In the genomic region with DNA sequence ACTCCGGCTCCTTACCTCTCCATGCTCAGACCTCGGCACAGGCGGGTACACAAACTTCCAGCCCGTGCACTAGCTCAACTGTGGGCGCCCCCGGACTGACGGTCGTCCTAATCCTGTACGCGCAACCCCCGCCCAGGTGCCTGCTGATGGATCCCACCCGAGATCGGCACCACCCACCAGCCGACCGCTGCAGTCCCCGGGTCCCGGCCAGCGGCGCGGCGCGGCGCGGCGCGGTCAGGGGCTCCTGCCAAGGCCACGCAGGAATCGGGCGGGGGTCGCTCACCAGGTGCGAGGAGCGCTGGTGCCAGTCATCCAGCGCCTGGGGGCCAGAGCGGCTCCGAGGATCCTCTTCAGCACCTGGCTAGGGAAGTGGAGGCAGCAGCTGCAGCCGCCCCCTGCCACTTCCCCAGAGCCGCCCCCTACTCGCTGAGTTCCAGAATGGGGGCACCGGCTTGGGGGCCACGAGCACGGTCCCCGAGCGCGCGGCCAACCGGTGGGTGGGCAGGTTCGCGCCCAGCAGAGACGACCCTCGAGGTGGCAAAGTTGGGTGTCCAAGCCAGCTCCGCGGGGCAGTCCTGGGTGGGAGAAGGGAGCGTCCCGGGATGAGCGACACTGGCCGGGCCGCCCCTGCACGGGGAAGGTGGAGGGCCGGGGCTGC, we compare ENCODE assay signal across 8 cellular contexts. TPM values are rescaled to one million over a fixed set of nuclear protein-coding genes. Genes with fewer than 3 reads are reported as not detected.
DNase-seq lines count a peak whose midpoint lies in the region; ATAC-seq and TF ChIP-seq lines count a peak whose summit lies in the region.

No MANE protein-coding gene starts in this region.

- H3K27ac ChIP-seq in Panc1 (ENCODE audit: low read length) (no peak overlapping the region), parathyroid adenoma (no peak overlapping the region)

- H3K4me1 ChIP-seq in Panc1 (ENCODE audit: control insufficient read depth, insufficient read depth, low read length) (peaks cover 9% of the 10 kb centered on the region), parathyroid adenoma (peaks cover 2% of the 10 kb centered on the region)

- H3K4me2 ChIP-seq in parathyroid adenoma (ENCODE audit: low read length): peak overlapping the region; percentile 90

- intact Hi-C loops in Panc1 (cut with micrococcal nuclease; ENCODE audit: unreplicated experiment): no loop called here

- in situ Hi-C loops in Panc1 (cut with HindIII; ENCODE audit: low pct_unique_long_range_greater_than_20kb, low sequenced_read_pairs): loop anchor here (25.0 kb wide), 1 partner anchor 1608 kb away; no protein-coding TSS in a partner anchor

- H3K4me3 ChIP-seq in Panc1 (ENCODE audit: low read depth in 2 of 2, low read length in 2 of 2): peak overlapping the region; percentile 36 to 44
- peak overlapping the region; percentile 92 for H3K4me3 ChIP-seq in fibroblast of pulmonary artery (replicated peaks; ENCODE audit: low read depth, low read length)
- H3K4me3 ChIP-seq in parathyroid adenoma (ENCODE audit: low read depth, low read length): peak overlapping the region; percentile 42

- CTCF ChIA-PET in Panc1 (lab: Charles Lee): no interaction called here

- peak overlapping the region; percentile 84 for H2AFZ ChIP-seq in parathyroid adenoma

- H3K27me3 ChIP-seq in Panc1 (ENCODE audit: control insufficient read depth, insufficient read depth, low read length) (peaks cover 22% of the 10 kb centered on the region), parathyroid adenoma (ENCODE audit: control insufficient read depth, insufficient read depth, low read length) (no peaks in the 10 kb centered on the region)

- H3K9me3 ChIP-seq in Panc1 (ENCODE audit: control insufficient read depth, insufficient read depth, low read depth, low read length) (no peaks in the 10 kb centered on the region), parathyroid adenoma (ENCODE audit: control insufficient read depth, low read length) (no peaks in the 10 kb centered on the region)

- no peaks in the 10 kb centered on the region for H3K36me3 ChIP-seq in Panc1 (ENCODE audit: control insufficient read depth, insufficient read depth, low read length)
- H3K36me3 ChIP-seq in parathyroid adenoma (ENCODE audit: control insufficient read depth, insufficient read depth, low read length): no peaks in the 10 kb centered on the region

- DNase-seq in GM10266 (ENCODE audit: extremely low spot score) (peak; percentile 14), Panc1 (ENCODE audit: low read depth, low spot score) (no peak), fibroblast of pulmonary artery (ENCODE audit: low read depth) (no peak), hippocampal formation (lab: John Stamatoyannopoulos, UW) (no peak)
- DNase-seq in activated CD4-positive, alpha-beta T cell treated with anti-CD3 and anti-CD28 coated beads for 48 hours: no peak

- TF ChIP-seq CTCF in GM10266 (IDR thresholded peaks at IDR 0.05; ENCODE audit: control insufficient read depth, insufficient read depth, low read depth, missing control alignments) (no peak), Panc1 (IDR thresholded peaks at IDR 0.05) (no peak), fibroblast of pulmonary artery (IDR thresholded peaks at IDR 0.05; ENCODE audit: low read length, missing control alignments) (no peak), parathyroid adenoma (IDR thresholded peaks at IDR 0.05) (no peak)

- no peak overlapping the region for H3K9ac ChIP-seq in parathyroid adenoma

- ATAC-seq in Panc1: 0 out of 2 replicates have a peak, but pooled peaks have one; percentile 4
- ATAC-seq in GM19455 (IDR thresholded peaks at IDR 0.05; ENCODE audit: unreplicated experiment): no peak
- ATAC-seq in HG02970 (IDR thresholded peaks at IDR 0.05; ENCODE audit: low FRiP score, unreplicated experiment): no peak

- no peaks in the 10 kb centered on the region for H3K79me2 ChIP-seq in parathyroid adenoma

- BruUV-seq in Panc1 (replicated peaks; lab: Mats Ljungman, UMichigan): no TSS peak

- POLR2A ChIA-PET in Panc1 (lab: Charles Lee): no interaction called here

RNA-seq across cellular contexts. Expression of gene SEMA5A, which starts 0.4 kb away (rescaled TPM):
- 0.15 TPM for total RNA-seq in Panc1 (2021; ENCODE audit: unreplicated experiment)
- not detected for polyA plus RNA-seq in Panc1 (2012; ENCODE audit: insufficient read length)

Comparison
In these comparisons a context has a peak if more than half of its experiments do, and no peak if none do; other contexts are left out.
1. H3K4me3 ChIP-seq: peak in every context shown above with its lines; median percentile 92 in fibroblast of pulmonary artery; 42 in parathyroid adenoma; 40 in Panc1.